Comparison of ENCODE assay signal across 30 cellular contexts in the genomic region with DNA sequence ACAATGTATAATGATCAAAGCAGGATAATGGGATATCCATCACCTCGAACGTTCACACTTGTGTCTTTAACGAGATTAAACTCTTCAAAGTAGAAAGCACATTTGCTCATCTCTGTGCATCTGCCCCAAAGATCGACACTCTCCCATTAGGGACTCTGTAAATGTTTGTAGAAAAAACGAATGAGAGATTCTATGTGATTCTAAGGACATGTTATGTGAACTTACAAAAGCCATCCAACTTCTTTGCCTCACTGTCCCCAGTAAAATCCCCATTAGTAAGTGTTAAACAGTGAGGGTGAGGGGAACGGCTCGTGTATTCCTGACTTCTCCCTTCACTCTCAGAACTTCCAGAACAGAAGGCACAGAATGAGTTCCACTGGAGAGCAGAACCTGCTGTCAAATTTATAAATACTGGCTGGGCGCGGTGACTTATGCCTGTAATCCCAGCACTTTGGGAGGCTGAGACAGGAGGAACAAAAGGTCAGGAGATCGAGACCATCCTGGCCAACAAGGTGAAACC.
"Had no signal": no experiment of that assay in that cellular context is flagged by ENCODE, and none has a peak within 500 bp of the region (broad histone marks: within the 10 kb centered on the region; RNA-seq: fewer than 3 reads in every experiment).

No MANE protein-coding gene starts in this region.

- H3K4me3 ChIP-seq: neural progenitor cell, ovary, psoas muscle, right lobe of liver, sigmoid colon, stomach, thoracic aorta, thyroid gland, tibial nerve, upper lobe of right lung, uterus had no signal

- H3K9me3 ChIP-seq: neutrophil, ovary, psoas muscle, right lobe of liver, stomach, thoracic aorta, thyroid gland, tibial nerve, upper lobe of right lung, uterus had no signal

- H3K27me3 ChIP-seq: neural progenitor cell, neutrophil, ovary, right lobe of liver, thyroid gland, tibial nerve, upper lobe of right lung, uterus had no signal

- H3K36me3 Mint-ChIP-seq: naive thymus-derived CD4-positive, alpha-beta T cell; natural killer cell; stimulated activated effector memory CD8-positive, alpha-beta T cell treated with anti-CD3 and anti-CD28 coated beads, Interleukin-12 subunit alpha, Interleukin-12 subunit beta, amount 100 ng/mL, for 72 hours; stimulated activated naive B cell treated with anti-CD40 and anti-IgM and Interleukin-4, amounts not matched to agents 10 μg/mL and 1 μg/mL and 100 μg/mL, for 72 hours had no signal

- DNase-seq: naive thymus-derived CD4-positive, alpha-beta T cell; natural killer cell; nucleus accumbens; ovary; posterior cingulate gyrus; psoas muscle; right cardiac atrium; right lobe of liver; sigmoid colon; small intestine; stimulated activated CD4-positive, alpha-beta T cell treated with anti-CD3 and anti-CD28 coated beads, Interleukin-15, amount 100 ng/mL, for 24 hours; stimulated activated CD4-positive, alpha-beta T cell treated with anti-CD3 and anti-CD28 coated beads, Interleukin-2, amount 100 ng/mL, for 24 hours; stimulated activated CD4-positive, alpha-beta T cell treated with anti-CD3 and anti-CD28 coated beads, Interleukin-2, amount 100 ng/mL, for 48 hours; stimulated activated CD4-positive, alpha-beta T cell treated with anti-CD3 and anti-CD28 coated beads, Interleukin-4, amount 100 ng/mL, for 24 hours; stimulated activated naive B cell treated with anti-CD40 and anti-IgM and Interleukin-4, amounts not matched to agents 10 μg/mL and 1 μg/mL and 100 μg/mL, for 72 hours; stimulated activated naive CD4-positive, alpha-beta T cell treated with Interleukin-2 at 50 U/mL for 16 hours; stomach; thyroid gland; trophoblast cell; upper lobe of right lung; uterus had no signal

- FAIRE-seq: small intestine had no signal

- H3K27ac ChIP-seq: neutrophil, ovary, parathyroid adenoma, psoas muscle, right lobe of liver, sigmoid colon, stomach, thoracic aorta, thyroid gland, tibial nerve, upper lobe of right lung, uterus had no signal

- H3K4me3 Mint-ChIP-seq: naive thymus-derived CD4-positive, alpha-beta T cell; natural killer cell; nephron; neural progenitor cell; stimulated activated effector memory CD8-positive, alpha-beta T cell treated with anti-CD3 and anti-CD28 coated beads, Interleukin-12 subunit alpha, Interleukin-12 subunit beta, amount 100 ng/mL, for 72 hours; stimulated activated naive B cell treated with anti-CD40 and anti-IgM and Interleukin-4, amounts not matched to agents 10 μg/mL and 1 μg/mL and 100 μg/mL, for 72 hours; stimulated activated naive CD8-positive, alpha-beta T cell treated with anti-CD3 and anti-CD28 coated beads, Interleukin-15, Interleukin-2, amounts not matched to agents 100 ng/mL and 50 ng/mL, for 24 hours had no signal

- H3K4me1 Mint-ChIP-seq: naive thymus-derived CD4-positive, alpha-beta T cell; natural killer cell; nephron; stimulated activated effector memory CD8-positive, alpha-beta T cell treated with anti-CD3 and anti-CD28 coated beads, Interleukin-12 subunit alpha, Interleukin-12 subunit beta, amount 100 ng/mL, for 72 hours; stimulated activated naive B cell treated with anti-CD40 and anti-IgM and Interleukin-4, amounts not matched to agents 10 μg/mL and 1 μg/mL and 100 μg/mL, for 72 hours had no signal

- H3K27ac Mint-ChIP-seq: naive thymus-derived CD4-positive, alpha-beta T cell; natural killer cell; nephron; neural progenitor cell; progenitor cell of endocrine pancreas; stimulated activated effector memory CD8-positive, alpha-beta T cell treated with anti-CD3 and anti-CD28 coated beads, Interleukin-12 subunit alpha, Interleukin-12 subunit beta, amount 100 ng/mL, for 72 hours; stimulated activated naive B cell treated with anti-CD40 and anti-IgM and Interleukin-4, amounts not matched to agents 10 μg/mL and 1 μg/mL and 100 μg/mL, for 72 hours; stimulated activated naive CD8-positive, alpha-beta T cell treated with anti-CD3 and anti-CD28 coated beads, Interleukin-15, Interleukin-2, amounts not matched to agents 100 ng/mL and 50 ng/mL, for 24 hours had no signal

- ATAC-seq: naive thymus-derived CD4-positive, alpha-beta T cell; natural killer cell; psoas muscle; right cardiac atrium; right lobe of liver; stimulated activated effector memory CD8-positive, alpha-beta T cell treated with anti-CD3 and anti-CD28 coated beads, Interleukin-12 subunit alpha, Interleukin-12 subunit beta, amount 100 ng/mL, for 72 hours; stimulated activated naive B cell treated with anti-CD40 and anti-IgM and Interleukin-4, amounts not matched to agents 10 μg/mL and 1 μg/mL and 100 μg/mL, for 72 hours; upper lobe of right lung had no signal

- H3K4me1 ChIP-seq: parathyroid adenoma, psoas muscle, right lobe of liver, sigmoid colon, stomach, thyroid gland, tibial nerve, upper lobe of right lung, uterus had no signal

- H3K9me3 Mint-ChIP-seq: natural killer cell; nephron; stimulated activated effector memory CD8-positive, alpha-beta T cell treated with anti-CD3 and anti-CD28 coated beads, Interleukin-12 subunit alpha, Interleukin-12 subunit beta, amount 100 ng/mL, for 72 hours; stimulated activated naive CD8-positive, alpha-beta T cell treated with anti-CD3 and anti-CD28 coated beads, Interleukin-15, Interleukin-2, amounts not matched to agents 100 ng/mL and 50 ng/mL, for 24 hours had no signal

- H3K36me3 ChIP-seq: neural progenitor cell, neutrophil, ovary, right lobe of liver, sigmoid colon, stomach, thoracic aorta, thyroid gland, tibial nerve, upper lobe of right lung, uterus had no signal
